In the genomic region with DNA sequence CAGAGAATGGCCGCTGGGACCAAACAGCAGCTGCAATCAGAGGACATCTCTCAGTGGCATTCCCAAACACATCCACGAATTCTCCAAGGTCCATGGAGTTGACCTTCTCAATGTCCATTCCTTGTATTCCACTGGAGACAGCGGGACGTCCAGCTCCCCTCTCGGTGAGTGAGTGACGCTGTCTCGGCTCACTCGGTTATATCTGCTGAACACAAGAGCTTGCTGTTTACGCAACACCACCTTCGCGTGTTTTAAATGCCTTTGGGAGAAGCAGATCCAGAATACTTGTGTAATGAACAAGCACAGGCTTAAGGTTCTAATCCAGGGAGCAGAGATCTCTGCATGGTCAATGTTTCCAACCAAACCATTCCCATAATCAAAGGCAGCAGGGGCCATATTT, we compare ENCODE assay signal across 22 cellular contexts. TPM values are rescaled to one million over a fixed set of nuclear protein-coding genes. Genes with fewer than 3 reads are reported as not detected.
"Had no signal": no experiment of that assay in that cellular context is flagged by ENCODE, and none has a peak within 500 bp of the region (broad histone marks: within the 10 kb centered on the region; RNA-seq: fewer than 3 reads in every experiment).

A gene with protein sequence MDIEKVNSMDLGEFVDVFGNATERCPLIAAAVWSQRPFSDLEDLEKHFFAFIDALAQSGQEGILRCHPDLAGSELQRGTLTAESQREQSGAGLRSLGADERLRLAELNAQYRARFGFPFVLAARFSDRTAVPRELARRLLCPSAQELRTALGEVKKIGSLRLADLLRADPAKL (minus strand): TSS at position 174 of the 400 bp plus-strand sequence. CDS start 56 bp downstream, at position 118.

- H3K27ac Mint-ChIP-seq: activated naive CD8-positive, alpha-beta T cell treated with anti-CD3 and anti-CD28 coated beads, Interleukin-2, amount 50 U/mL, for 24 hours; activated T-helper 1 cell treated with anti-CD3 and anti-CD28 coated beads, Interleukin-12 subunit alpha, Interleukin-12 subunit beta, Interleukin-2, Interleukin-4 antibody, amounts not matched to agents 30 ng/mL and 10 ng/mL and 1 ng/mL, durations not matched to agents 14 hours and 24 hours and 36 hours; naive thymus-derived CD8-positive, alpha-beta T cell; T-helper 2 cell treated with Interferon-gamma antibody and Interleukin-4, amounts not matched to agents 5 μg/mL and 100 μg/mL, for 36 hours had no signal

- DNase-seq: activated CD4-positive, alpha-beta T cell treated with anti-CD3 and anti-CD28 coated beads, Interleukin-2, amount 50 U/mL, for 1 hour; activated CD8-positive, alpha-beta memory T cell treated with anti-CD3 and anti-CD28 coated beads for 24 hours; activated naive CD4-positive, alpha-beta T cell treated with Interleukin-2 at 50 U/mL for 16 hours; activated naive CD8-positive, alpha-beta T cell treated with anti-CD3 and anti-CD28 coated beads, Interleukin-2, amount 50 U/mL, for 24 hours; heart right ventricle; islet precursor cell; mammary epithelial cell; naive thymus-derived CD8-positive, alpha-beta T cell; stimulated activated CD4-positive, alpha-beta T cell treated with anti-CD3 and anti-CD28 coated beads, Interleukin-12 subunit alpha, Interleukin-12 subunit beta, amount 100 ng/mL, for 4 hours; stimulated activated CD4-positive, alpha-beta T cell treated with anti-CD3 and anti-CD28 coated beads, Interleukin-2, amount 100 ng/mL, for 24 hours had no signal

- H3K9me3 Mint-ChIP-seq: activated naive CD8-positive, alpha-beta T cell treated with anti-CD3 and anti-CD28 coated beads, Interleukin-2, amount 50 U/mL, for 24 hours; activated T-helper 1 cell treated with anti-CD3 and anti-CD28 coated beads, Interleukin-12 subunit alpha, Interleukin-12 subunit beta, Interleukin-2, Interleukin-4 antibody, amounts not matched to agents 30 ng/mL and 10 ng/mL and 1 ng/mL, durations not matched to agents 14 hours and 24 hours and 36 hours; naive thymus-derived CD8-positive, alpha-beta T cell; T-helper 2 cell treated with Interferon-gamma antibody and Interleukin-4, amounts not matched to agents 5 μg/mL and 100 μg/mL, for 36 hours had no signal

- H3K9me3 ChIP-seq: gastroesophageal sphincter, heart right ventricle, neutrophil, tibial artery had no signal

- H3K36me3 ChIP-seq: gastroesophageal sphincter, heart right ventricle, neutrophil, tibial artery had no signal

- H3K4me1 Mint-ChIP-seq: activated naive CD8-positive, alpha-beta T cell treated with anti-CD3 and anti-CD28 coated beads, Interleukin-2, amount 50 U/mL, for 24 hours; naive thymus-derived CD8-positive, alpha-beta T cell had no signal

- H3K27ac ChIP-seq: gastroesophageal sphincter, heart right ventricle, neutrophil, parathyroid adenoma, tibial artery had no signal

- H3K4me3 ChIP-seq: gastroesophageal sphincter, heart right ventricle, tibial artery had no signal

- H3K4me1 ChIP-seq: gastroesophageal sphincter, heart right ventricle, parathyroid adenoma, tibial artery had no signal

- ATAC-seq: activated naive CD8-positive, alpha-beta T cell treated with anti-CD3 and anti-CD28 coated beads, Interleukin-2, amount 50 U/mL, for 24 hours; gastroesophageal sphincter; heart right ventricle; left lobe of liver; naive thymus-derived CD8-positive, alpha-beta T cell had no signal

- H3K36me3 Mint-ChIP-seq: naive thymus-derived CD8-positive, alpha-beta T cell had no signal

- FAIRE-seq: astrocyte had no signal

- H3K4me3 Mint-ChIP-seq: activated naive CD8-positive, alpha-beta T cell treated with anti-CD3 and anti-CD28 coated beads, Interleukin-2, amount 50 U/mL, for 24 hours; activated T-helper 1 cell treated with anti-CD3 and anti-CD28 coated beads, Interleukin-12 subunit alpha, Interleukin-12 subunit beta, Interleukin-2, Interleukin-4 antibody, amounts not matched to agents 30 ng/mL and 10 ng/mL and 1 ng/mL, durations not matched to agents 14 hours and 24 hours and 36 hours; naive thymus-derived CD8-positive, alpha-beta T cell; T-helper 2 cell treated with Interferon-gamma antibody and Interleukin-4, amounts not matched to agents 5 μg/mL and 100 μg/mL, for 36 hours had no signal

RNA-seq across cellular contexts. Expression of the gene that starts here (rescaled TPM):
- total RNA-seq: activated T-helper 1 cell treated with anti-CD3 and anti-CD28 coated beads, Interleukin-12 subunit alpha, Interleukin-12 subunit beta, Interleukin-2, Interleukin-4 antibody, amounts not matched to agents 30 ng/mL and 10 ng/mL and 1 ng/mL, durations not matched to agents 14 hours and 24 hours and 36 hours; astrocyte; chondrocyte; dermis microvascular lymphatic vessel endothelial cell; gastroesophageal sphincter; heart right ventricle; left lobe of liver; mammary epithelial cell; mononuclear cell; naive thymus-derived CD8-positive, alpha-beta T cell had no signal
- polyA plus RNA-seq: esophagus; mammary epithelial cell; naive thymus-derived CD8-positive, alpha-beta T cell had no signal
